Comparison of ENCODE assay signal across 1 cellular context in the genomic region with DNA sequence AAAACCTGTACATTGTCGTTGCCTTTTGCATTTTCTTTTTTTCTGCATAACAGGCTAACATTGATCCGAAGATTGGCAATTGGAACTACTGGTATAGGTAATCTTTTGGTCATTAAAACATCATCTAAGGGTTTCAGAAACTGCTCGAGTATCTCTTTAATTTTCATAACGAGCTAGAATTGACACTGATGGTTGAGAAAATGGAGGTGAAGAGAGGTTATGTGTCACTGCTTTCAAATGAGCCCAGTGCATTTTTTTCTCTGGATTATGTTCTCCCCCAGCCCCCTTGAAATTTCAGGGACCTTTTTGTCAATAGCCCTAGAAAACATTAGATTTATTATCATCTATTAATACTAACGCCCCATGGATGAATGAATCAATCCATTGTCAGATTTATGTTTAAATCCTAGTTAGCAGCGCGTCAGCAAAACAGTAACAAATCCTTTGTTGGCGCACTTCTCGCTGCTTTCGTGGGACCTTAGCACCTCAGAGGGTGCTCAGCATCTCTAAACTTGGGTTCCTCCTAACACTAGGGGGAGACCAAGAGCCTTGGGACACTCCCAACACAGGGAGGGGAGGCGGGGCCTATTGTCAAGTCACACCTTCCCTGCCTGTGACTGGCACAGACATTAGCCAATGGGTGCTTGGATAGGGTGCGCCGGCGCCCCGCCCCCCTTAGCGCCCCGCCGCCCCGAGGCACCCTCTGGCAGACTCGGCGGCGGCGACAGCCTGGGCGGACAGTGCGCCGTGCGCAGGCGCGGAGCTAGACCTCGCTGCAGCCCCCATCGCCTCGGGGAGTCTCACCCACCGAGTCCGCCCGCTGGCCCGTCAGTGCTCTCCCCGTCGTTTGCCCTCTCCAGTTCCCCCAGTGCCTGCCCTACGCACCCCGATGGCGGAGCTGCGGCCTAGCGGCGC.
A peak's percentile ranks its signal among the peaks of the same experiment; 100 is the strongest.
TF ChIP-seq lines count a peak whose summit lies in the region.

Gene SUFU (plus strand): TSS at position 709 of the 915 bp plus-strand sequence. CDS start 181 bp downstream, at position 890.

TF ChIP-seq in SK-N-SH, 30 proteins besides CTCF, POLR2A, EP300 and RAD21 (continued from another document):
- TF ChIP-seq POLR2AphosphoS5 (IDR thresholded peaks at IDR 0.05; ENCODE audit: low read depth, low read length) (peak; percentile 64; the same call in 1 of the 2 replicates), YY1 (IDR thresholded peaks at IDR 0.05; ENCODE audit: low read depth) (0 out of 2 replicates have a peak, but pooled peaks have one; percentile 1), MEF2A (IDR thresholded peaks at IDR 0.05; ENCODE audit: borderline replicate concordance, low read depth) (no peak), RCOR1 (IDR thresholded peaks at IDR 0.05; ENCODE audit: low read length) (peak; percentile 59), MXI1 (IDR thresholded peaks at IDR 0.05; ENCODE audit: low read depth, low read length) (peak; percentile 51; the same call in 1 of the 2 replicates), GATA2 (CRISPR knock-in tag; IDR thresholded peaks at IDR 0.05) (no peak), NFIC (IDR thresholded peaks at IDR 0.05; ENCODE audit: borderline replicate concordance) (no peak), TAF1 (IDR thresholded peaks at IDR 0.05; ENCODE audit: borderline replicate concordance, low read depth, low read length) (peak; percentile 95)
- TF ChIP-seq, protein P1, sequence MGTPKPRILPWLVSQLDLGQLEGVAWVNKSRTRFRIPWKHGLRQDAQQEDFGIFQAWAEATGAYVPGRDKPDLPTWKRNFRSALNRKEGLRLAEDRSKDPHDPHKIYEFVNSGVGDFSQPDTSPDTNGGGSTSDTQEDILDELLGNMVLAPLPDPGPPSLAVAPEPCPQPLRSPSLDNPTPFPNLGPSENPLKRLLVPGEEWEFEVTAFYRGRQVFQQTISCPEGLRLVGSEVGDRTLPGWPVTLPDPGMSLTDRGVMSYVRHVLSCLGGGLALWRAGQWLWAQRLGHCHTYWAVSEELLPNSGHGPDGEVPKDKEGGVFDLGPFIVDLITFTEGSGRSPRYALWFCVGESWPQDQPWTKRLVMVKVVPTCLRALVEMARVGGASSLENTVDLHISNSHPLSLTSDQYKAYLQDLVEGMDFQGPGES (IDR thresholded peaks at IDR 0.05; ENCODE audit: low read depth, low read length) = peak; percentile 52
- TF ChIP-seq, protein P2, sequence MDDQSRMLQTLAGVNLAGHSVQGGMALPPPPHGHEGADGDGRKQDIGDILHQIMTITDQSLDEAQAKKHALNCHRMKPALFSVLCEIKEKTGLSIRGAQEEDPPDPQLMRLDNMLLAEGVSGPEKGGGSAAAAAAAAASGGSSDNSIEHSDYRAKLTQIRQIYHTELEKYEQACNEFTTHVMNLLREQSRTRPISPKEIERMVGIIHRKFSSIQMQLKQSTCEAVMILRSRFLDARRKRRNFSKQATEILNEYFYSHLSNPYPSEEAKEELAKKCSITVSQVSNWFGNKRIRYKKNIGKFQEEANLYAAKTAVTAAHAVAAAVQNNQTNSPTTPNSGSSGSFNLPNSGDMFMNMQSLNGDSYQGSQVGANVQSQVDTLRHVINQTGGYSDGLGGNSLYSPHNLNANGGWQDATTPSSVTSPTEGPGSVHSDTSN (IDR thresholded peaks at IDR 0.05) = peak; percentile 100
